In genomic region chr2:127525692-127526141, GRCh38 we compare ENCODE assay signal across 8 cellular contexts. TPM values are rescaled to one million over a fixed set of nuclear protein-coding genes. Genes with fewer than 3 reads are reported as not detected.
A peak's percentile ranks its signal among the peaks of the same experiment; 100 is the strongest.
DNase-seq lines count a peak whose midpoint lies in the region; ATAC-seq, FAIRE-seq and TF ChIP-seq lines count a peak whose summit lies in the region.

No MANE protein-coding gene starts in this region.

- DNase-seq in AG04449 (ENCODE audit: low read depth, low spot score) (peak; percentile 10), Panc1 (ENCODE audit: low read depth, low spot score) (no peak), choroid plexus epithelial cell (ENCODE audit: low read depth) (peak; percentile 71), lung microvascular endothelial cell (ENCODE audit: low read depth in 2 of 2) (peak; percentile 45 to 58), urothelium cell line (ENCODE audit: low spot score) (peak; percentile 30), cerebellar nuclear complex (lab: John Stamatoyannopoulos, UW) (no peak)

- no peaks in the 10 kb centered on the region for H3K9me3 ChIP-seq in Panc1 (ENCODE audit: control insufficient read depth, insufficient read depth, low read depth, low read length)

- intact Hi-C loops in Panc1 (cut with micrococcal nuclease; ENCODE audit: unreplicated experiment), result no loop called here

- no peak for TF ChIP-seq CTCF in AG04449 (IDR thresholded peaks at IDR 0.05; ENCODE audit: insufficient read depth, low read length, missing control alignments)
- TF ChIP-seq CTCF in Panc1 (IDR thresholded peaks at IDR 0.05), result no peak
- no peak for TF ChIP-seq CTCF in choroid plexus epithelial cell (conservative IDR thresholded peaks at IDR 0.05; ENCODE audit: low read depth, low read length)

- CTCF ChIA-PET in AG04449 (lab: Yijun Ruan, JAX) (interaction anchor here (1.1 to 1.4 kb wide), 3 partner anchors 12 to 201 kb away, joined by 3 to 5 read pairs (median 3); no protein-coding TSS in a partner anchor), Panc1 (lab: Charles Lee) (no interaction called here)

- no peak for FAIRE-seq in urothelium cell line (lab: Jason Lieb, UNC)

- H3K27ac ChIP-seq in Panc1 (ENCODE audit: low read length), result peak overlapping the region; percentile 97

- H3K4me3 ChIP-seq in AG04449 (ENCODE audit: low read depth, low read length), result peak overlapping the region; percentile 87
- H3K4me3 ChIP-seq in Panc1 (ENCODE audit: low read depth in 2 of 2, low read length in 2 of 2), result peak overlapping the region; percentile 91 to 92
- H3K4me3 ChIP-seq in choroid plexus epithelial cell (ENCODE audit: low read depth, low read length), result peak overlapping the region; percentile 91

- in situ Hi-C loops in Panc1 (cut with HindIII; ENCODE audit: low pct_unique_long_range_greater_than_20kb, low sequenced_read_pairs), result no loop called here

- TSS peak; percentile 68 for BruUV-seq in Panc1 (replicated peaks; lab: Mats Ljungman, UMichigan)

- H3K4me1 ChIP-seq in Panc1 (ENCODE audit: control insufficient read depth, insufficient read depth, low read length), result peaks cover 20% of the 10 kb centered on the region

- POLR2A ChIA-PET in AG04449 (lab: Yijun Ruan, JAX), result interaction anchor here (1.0 kb wide), 2 partner anchors 21 to 232 kb away, joined by 3 to 4 read pairs; partner anchors contain the start of gene ERCC3
- POLR2A ChIA-PET in Panc1 (lab: Charles Lee), result no interaction called here

- peaks cover 19% of the 10 kb centered on the region for H3K36me3 ChIP-seq in Panc1 (ENCODE audit: control insufficient read depth, insufficient read depth, low read length)

- no peaks in the 10 kb centered on the region for H3K27me3 ChIP-seq in Panc1 (ENCODE audit: control insufficient read depth, insufficient read depth, low read length)

- ATAC-seq in GM19023 (IDR thresholded peaks at IDR 0.05; ENCODE audit: unreplicated experiment), result peak; percentile 7
- 0 out of 2 replicates have a peak, but pooled peaks have one; percentile 1 for ATAC-seq in Panc1
- no peak for ATAC-seq in HG02885 (IDR thresholded peaks at IDR 0.05; ENCODE audit: poor library complexity, unreplicated experiment)

RNA-seq across cellular contexts. Expression of gene IWS1, which starts 0.6 kb away (rescaled TPM):
- total RNA-seq in Panc1 (2021; ENCODE audit: unreplicated experiment) (48.6 TPM), lung microvascular endothelial cell (20.9 and 32.1 TPM in 2 replicates)
- 42.4 TPM for polyA plus RNA-seq in Panc1 (2012; ENCODE audit: insufficient read length)

RNA-seq across cellular contexts. Expression of gene MYO7B, which starts 9.8 kb away (rescaled TPM):
- total RNA-seq in Panc1 (2021; ENCODE audit: unreplicated experiment) (0.15 TPM), lung microvascular endothelial cell (under 0.01 TPM in 2 replicates)
- polyA plus RNA-seq in Panc1 (2012; ENCODE audit: insufficient read length), result 0.12 TPM

Comparison
In these comparisons a context has a peak if more than half of its experiments do, and no peak if none do; other contexts are left out.
1. DNase-seq: peak in AG04449 (single experiment), choroid plexus epithelial cell (single experiment), lung microvascular endothelial cell (2 of 2) and urothelium cell line (single experiment); none in Panc1 (single experiment) and cerebellar nuclear complex (0 of 2).
2. Peak in every context shown above with its lines, with median percentiles within 50 percentile points of each other: H3K4me3 ChIP-seq.